ENCODE assay signal across 15 cellular contexts in genomic region chr1:116286541-116286971, GRCh38.
A peak's percentile ranks its signal among the peaks of the same experiment; 100 is the strongest.
DNase-seq lines count a peak whose midpoint lies in the region; ATAC-seq, FAIRE-seq and TF ChIP-seq lines count a peak whose summit lies in the region.
"Had no signal": no experiment of that assay in that cellular context is flagged by ENCODE, and none has a peak within 500 bp of the region (broad histone marks: within the 10 kb centered on the region; RNA-seq: fewer than 3 reads in every experiment).

No MANE protein-coding gene starts in this region.

- POLR2A ChIA-PET in HepG2 (lab: Yijun Ruan, JAX) = no interaction called here

- in situ Hi-C loops in HepG2 (cut with HindIII; ENCODE audit: extremely low pct_ligation_motif_present, low pct_unique_long_range_greater_than_20kb) = no loop called here

- ATAC-seq in HepG2 (no peak), right lobe of liver (no peak), left lung (no peak), HG03280 (IDR thresholded peaks at IDR 0.05; ENCODE audit: unreplicated experiment) (no peak)

- H3K27me3 ChIP-seq in HepG2 (ENCODE audit: control insufficient read depth in 1 of 2, insufficient read depth in 2 of 2, low read length in 2 of 2) (peaks cover 0 to 32% of the 10 kb centered on the region in 2 experiments; a peak in 4 of 5 replicates), right lobe of liver (no peaks in the 10 kb centered on the region), left lung (no peaks in the 10 kb centered on the region), small intestine (ENCODE audit: control insufficient read depth in 2 of 2, insufficient read depth in 2 of 2, low read length in 2 of 2) (no peaks in the 10 kb centered on the region)
- H3K27me3 ChIP-seq: tibial nerve had no signal

- H3K79me2 ChIP-seq in HepG2 (ENCODE audit: insufficient read depth, low read length) = no peaks in the 10 kb centered on the region

- H3K4me1 ChIP-seq in HepG2 (ENCODE audit: insufficient read depth, low read length) (peaks cover 54% of the 10 kb centered on the region), right lobe of liver (peaks cover 0 to 28% (median 14%) of the 10 kb centered on the region in 4 donors), left lung (no peaks in the 10 kb centered on the region), small intestine (ENCODE audit: control insufficient read depth in 2 of 2, insufficient read depth in 1 of 2, low read depth in 1 of 2, low read length in 1 of 2) (no peaks in the 10 kb centered on the region)

- peak; percentile 24 for DNase-seq in HepG2 (ENCODE audit: low spot score)
- no peak for DNase-seq in right lobe of liver
- peak; percentile 32 for DNase-seq in T1000 (lab: John Stamatoyannopoulos, UW)
- peak; percentile 97 for DNase-seq in fibroblast of villous mesenchyme (ENCODE audit: low read depth)
- DNase-seq in left lung = no peak
- DNase-seq in activated naive CD4-positive, alpha-beta T cell treated with Interleukin-2 at 50 U/mL for 16 hours = no peak
- DNase-seq in small intestine = no peak
- DNase-seq: activated CD4-positive, alpha-beta memory T cell treated with anti-CD3 and anti-CD28 coated beads for 36 hours; central memory CD4-positive, alpha-beta T cell; mesendoderm; stimulated activated CD8-positive, alpha-beta memory T cell treated with anti-CD3 and anti-CD28 coated beads, Interleukin-4, amount 100 ng/mL, for 48 hours; T-helper 2 cell had no signal

- BruUV-seq in HepG2 (replicated peaks; lab: Mats Ljungman, UMichigan) = no TSS peak

- H3K4me3 ChIP-seq in HepG2 (replicated peaks in 1 of 3; ENCODE audit: insufficient read depth in 1 of 3, low read depth in 2 of 3, low read length in 3 of 3) (no peak overlapping the region), right lobe of liver (no peak overlapping the region), fibroblast of villous mesenchyme (ENCODE audit: low read depth, low read length) (no peak overlapping the region), left lung (no peak overlapping the region), small intestine (ENCODE audit: low read depth in 1 of 2, low read length in 2 of 2) (no peak overlapping the region)
- H3K4me3 ChIP-seq: tibial nerve had no signal

- TF ChIP-seq CTCF in HepG2 (CRISPR knock-in tag; IDR thresholded peaks at IDR 0.05) (no peak), right lobe of liver (IDR thresholded peaks at IDR 0.05) (no peak), fibroblast of villous mesenchyme (IDR thresholded peaks at IDR 0.05; ENCODE audit: insufficient read depth, low read depth, low read length) (no peak), left lung (IDR thresholded peaks at IDR 0.05) (no peak)

- no peaks in the 10 kb centered on the region for H3K36me3 ChIP-seq in HepG2 (replicated peaks in 1 of 2; ENCODE audit: control insufficient read depth in 1 of 2, insufficient read depth in 2 of 2, low read length in 2 of 2)
- no peaks in the 10 kb centered on the region for H3K36me3 ChIP-seq in right lobe of liver
- H3K36me3 ChIP-seq in left lung = no peaks in the 10 kb centered on the region
- H3K36me3 ChIP-seq in small intestine (ENCODE audit: control insufficient read depth in 2 of 2, insufficient read depth in 2 of 2, low read length in 2 of 2) = no peaks in the 10 kb centered on the region
- H3K36me3 ChIP-seq: tibial nerve had no signal

- H3K9ac ChIP-seq in HepG2 (ENCODE audit: insufficient read depth, low read depth, low read length) = no peak overlapping the region

- H3K9me3 ChIP-seq in HepG2 (ENCODE audit: low read length) = no peaks in the 10 kb centered on the region
- no peaks in the 10 kb centered on the region for H3K9me3 ChIP-seq in right lobe of liver
- H3K9me3 ChIP-seq in left lung = no peaks in the 10 kb centered on the region
- H3K9me3 ChIP-seq in small intestine (ENCODE audit: control insufficient read depth, low read depth) = no peaks in the 10 kb centered on the region

- WGBS in HepG2 (ENCODE audit: low lambda C conversion rate) = 18% methylated on average over 1 of the region's 1 CpG
- 67% methylated on average over 1 of the region's 1 CpG for WGBS in right lobe of liver (ENCODE audit: insufficient coverage, low coverage, low lambda C conversion rate, missing lambda C conversion rate)
- 70 to 84% (median 81%) methylated on average over 1 of the region's 1 CpG for WGBS in small intestine, 3 donors

- intact Hi-C loops in HepG2 (cut with micrococcal nuclease; ENCODE audit: unreplicated experiment) (no loop called here), right lobe of liver (cut with DNase I) (no loop called here), left lung (cut with DNase I) (no loop called here)

- no peaks in the 10 kb centered on the region for H4K20me1 ChIP-seq in HepG2 (ENCODE audit: insufficient read depth, low read length)

- no peak for FAIRE-seq in HepG2 (lab: Jason Lieb, UNC)
- no peak for FAIRE-seq in small intestine (lab: Jason Lieb, UNC)
- FAIRE-seq: D721Med had no signal

- no peak overlapping the region for H3K4me2 ChIP-seq in HepG2 (ENCODE audit: low read depth, low read length)

- TF ChIP-seq POLR2A in HepG2 (IDR thresholded peaks at IDR 0.05; ENCODE audit: insufficient read depth in 1 of 2, low read depth in 2 of 2, low read length in 2 of 2) = no peak
- TF ChIP-seq POLR2A in right lobe of liver (IDR thresholded peaks at IDR 0.05) = no peak

- no peak for TF ChIP-seq RAD21 in HepG2 (CRISPR knock-in tag; IDR thresholded peaks at IDR 0.05)

- no peak for TF ChIP-seq EP300 in HepG2 (IDR thresholded peaks at IDR 0.05; ENCODE audit: low read depth in 2 of 2, low read length in 2 of 2)
- no peak for TF ChIP-seq EP300 in HepG2 (CRISPR knock-in tag; IDR thresholded peaks at IDR 0.05; ENCODE audit: borderline replicate concordance)

- H3K27ac ChIP-seq in HepG2 (ENCODE audit: extremely low read length, insufficient read depth, low read length) (no peak overlapping the region), right lobe of liver (no peak overlapping the region), left lung (no peak overlapping the region), small intestine (ENCODE audit: low read depth in 1 of 2, low read length in 1 of 2) (no peak overlapping the region)
- H3K27ac ChIP-seq: tibial nerve had no signal

- CTCF ChIA-PET in HepG2 (lab: Yijun Ruan, JAX; ENCODE audit: low intra/inter-chr PET ratio, low total read pairs) = no interaction called here

- no peak overlapping the region for H2AFZ ChIP-seq in HepG2 (ENCODE audit: low read length)

TF ChIP-seq in HepG2, 621 proteins besides CTCF, POLR2A, EP300 and RAD21:
- TF ChIP-seq PPARG (CRISPR knock-in tag; conservative IDR thresholded peaks at IDR 0.05) = no peak
- TF ChIP-seq ISX (CRISPR knock-in tag; conservative IDR thresholded peaks at IDR 0.05) = no peak
- no peak for TF ChIP-seq LRRFIP1 (CRISPR knock-in tag; conservative IDR thresholded peaks at IDR 0.05)
- 0 out of 2 replicates have a peak, but pooled peaks have one; percentile 26 for TF ChIP-seq FOSL2 (CRISPR knock-in tag; IDR thresholded peaks at IDR 0.05)

Comparison
In these comparisons a context has a peak if more than half of its experiments do, and no peak if none do; other contexts are left out.
1. DNase-seq: peak in HepG2 (single experiment), T1000 (single experiment) and fibroblast of villous mesenchyme (single experiment); none in right lobe of liver (0 of 3), left lung (0 of 2), activated naive CD4-positive, alpha-beta T cell treated with Interleukin-2 at 50 U/mL for 16 hours (single experiment) and small intestine (single experiment).